18 cellular contexts compared by ENCODE assay signal in genomic region chr18:13048061-13048605, GRCh38.
"Had no signal": no experiment of that assay in that cellular context is flagged by ENCODE, and none has a peak within 500 bp of the region (broad histone marks: within the 10 kb centered on the region; RNA-seq: fewer than 3 reads in every experiment).

No MANE protein-coding gene starts in this region.

- H3K4me1 ChIP-seq: thyroid gland had no signal

- H3K9me3 ChIP-seq: thyroid gland had no signal

- DNase-seq: activated CD4-positive, CD25-positive, alpha-beta regulatory T cell; activated effector memory CD4-positive, alpha-beta T cell treated with anti-CD3 and anti-CD28 coated beads, Interleukin-2, amount 50 U/mL, for 16 hours; activated T-cell treated with anti-CD3 and anti-CD28 coated beads, Interleukin-2, amount 50 U/mL, for 4 hours; amygdala; brain microvascular endothelial cell; cerebellar nuclear complex; endodermal cell; erythroblast; glutamatergic neuron; left cardiac atrium; midbrain; naive B cell; posterior cingulate gyrus; right cardiac atrium; thyroid gland had no signal

- H3K27me3 ChIP-seq: brain microvascular endothelial cell, thyroid gland had no signal

- H3K27ac ChIP-seq: brain microvascular endothelial cell, thyroid gland had no signal

- ATAC-seq: activated naive CD4-positive, alpha-beta T cell treated with anti-CD3 and anti-CD28 coated beads, Interleukin-2, amount 50 U/mL, for 72 hours; activated T-cell treated with anti-CD3 and anti-CD28 coated beads, Interleukin-2, amount 50 U/mL, for 4 hours; left cardiac atrium; right cardiac atrium had no signal

- H3K4me3 ChIP-seq: lung, smooth muscle cell, thyroid gland had no signal
